8 cellular contexts compared by ENCODE assay signal in genomic region chr17:50249887-50250286, GRCh38. TPM values are rescaled to one million over a fixed set of nuclear protein-coding genes. Genes with fewer than 3 reads are reported as not detected.
"Had no signal": no experiment of that assay in that cellular context is flagged by ENCODE, and none has a peak within 500 bp of the region (broad histone marks: within the 10 kb centered on the region; RNA-seq: fewer than 3 reads in every experiment).

No MANE protein-coding gene starts in this region.

- DNase-seq: GM23248, GOT3, H7, KG1 had no signal

- H3K36me3 Mint-ChIP-seq: IgD-negative memory B cell had no signal

- H3K4me1 ChIP-seq: HAP-1 had no signal

- H3K27ac ChIP-seq: GM23248, HL-60 had no signal

- H3K4me3 ChIP-seq: GM23248, HAP-1 had no signal

- H3K36me3 ChIP-seq: HAP-1 had no signal

- H2AFZ ChIP-seq: GM23248 had no signal

- H3K9me3 ChIP-seq: HAP-1 had no signal

- H3K9ac ChIP-seq: GM23248 had no signal

- ATAC-seq: HCT116 had no signal

- H3K4me1 Mint-ChIP-seq: IgD-negative memory B cell had no signal

- H3K27ac Mint-ChIP-seq: IgD-negative memory B cell had no signal

RNA-seq across cellular contexts. Expression of gene TMEM92, which starts 24.4 kb away (rescaled TPM):
- polyA plus RNA-seq: GM23248, IgD-negative memory B cell had no signal
